7 cellular contexts compared by ENCODE assay signal in the genomic region with DNA sequence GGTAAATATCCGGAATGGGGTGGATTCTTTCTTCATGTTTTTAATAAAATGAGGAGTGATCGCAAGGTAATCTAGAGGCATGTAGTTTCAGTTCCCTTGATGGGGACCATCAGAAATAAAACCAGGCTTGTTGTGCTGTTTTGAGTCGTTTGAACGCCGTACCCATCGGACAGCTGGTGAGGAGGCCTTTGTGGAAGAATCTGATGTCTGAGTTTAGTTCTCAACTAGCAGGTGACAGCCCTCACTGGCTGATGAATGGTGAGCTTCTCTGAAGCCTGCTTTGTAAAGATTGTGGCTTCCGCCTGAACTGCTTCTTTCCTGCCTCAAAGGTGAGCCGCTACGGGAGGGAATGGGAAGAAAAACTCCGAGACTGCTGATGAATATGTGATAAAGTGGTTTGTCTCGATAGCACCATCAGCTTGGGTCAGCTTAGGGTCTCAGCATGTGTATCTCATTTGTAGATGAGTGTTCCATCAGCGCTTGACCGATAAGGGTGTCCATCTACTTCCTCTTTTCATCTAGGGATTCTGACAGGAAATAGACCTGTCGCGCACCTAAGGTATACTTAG. TPM values are rescaled to one million over a fixed set of nuclear protein-coding genes. Genes with fewer than 3 reads are reported as not detected.
DNase-seq lines count a peak whose midpoint lies in the region; ATAC-seq, FAIRE-seq and TF ChIP-seq lines count a peak whose summit lies in the region.

No MANE protein-coding gene starts in this region.

- FAIRE-seq in astrocyte (lab: Jason Lieb, UNC), result no peak
- FAIRE-seq in HepG2 (lab: Jason Lieb, UNC), result no peak

- H2AFZ ChIP-seq in PC-3 (ENCODE audit: low read length) (no peak overlapping the region), astrocyte (ENCODE audit: low read depth, low read length) (peak overlapping the region; percentile 33), HepG2 (ENCODE audit: low read length) (no peak overlapping the region)

- H3K27me3 ChIP-seq in PC-3 (ENCODE audit: low read length) (no peaks in the 10 kb centered on the region), astrocyte (ENCODE audit: insufficient read depth, low read length) (no peaks in the 10 kb centered on the region), HepG2 (ENCODE audit: control insufficient read depth in 1 of 2, insufficient read depth in 2 of 2, low read length in 2 of 2) (no peaks in the 10 kb centered on the region; a peak in 1 of 5 replicates), stomach smooth muscle (ENCODE audit: control insufficient read depth in 1 of 2, insufficient read depth in 2 of 2, low read length in 2 of 2) (no peaks in the 10 kb centered on the region)

- H3K9me3 Mint-ChIP-seq in astrocyte (ENCODE audit: unreplicated experiment), result no peaks in the 10 kb centered on the region

- CTCF ChIA-PET in HEK293 (lab: Yijun Ruan, JAX) (interaction anchor here (0.6 to 0.7 kb wide), 3 partner anchors 26 to 156 kb away, joined by 3 read pairs; no protein-coding TSS in a partner anchor), PC-3 (lab: Charles Lee) (interaction anchor here (0.7 kb wide), 1 partner anchor 9 kb away, joined by 4 read pairs; no protein-coding TSS in a partner anchor), HepG2 (lab: Yijun Ruan, JAX; ENCODE audit: low intra/inter-chr PET ratio, low total read pairs) (no interaction called here)

- no peaks in the 10 kb centered on the region for H3F3A ChIP-seq in PC-3 (ENCODE audit: low read length, unreplicated experiment)

- TF ChIP-seq POLR2A in HepG2 (IDR thresholded peaks at IDR 0.05; ENCODE audit: insufficient read depth in 1 of 2, low read depth in 2 of 2, low read length in 2 of 2), result peak in 1 of 2 experiments; percentile 31; a peak in 1 of 4 replicates

- H3K4me2 ChIP-seq in PC-3 (ENCODE audit: low read length) (peak overlapping the region; percentile 96), astrocyte (ENCODE audit: low read length) (peak overlapping the region; percentile 93), HepG2 (ENCODE audit: low read depth, low read length) (peak overlapping the region; percentile 92)

- H3K9me3 ChIP-seq in HEK293 (ENCODE audit: control insufficient read depth, insufficient read depth, low read depth, low read length) (no peaks in the 10 kb centered on the region), PC-3 (ENCODE audit: low read length) (no peaks in the 10 kb centered on the region), astrocyte (ENCODE audit: insufficient read depth, low read depth, low read length) (no peaks in the 10 kb centered on the region), HepG2 (ENCODE audit: low read length) (no peaks in the 10 kb centered on the region), stomach smooth muscle (ENCODE audit: control insufficient read depth in 2 of 2, low read length in 2 of 2) (no peaks in the 10 kb centered on the region)

- H3K4me1 Mint-ChIP-seq in astrocyte (ENCODE audit: low read depth, unreplicated experiment), result peaks cover 5% of the 10 kb centered on the region

- peaks cover 61% of the 10 kb centered on the region for H3K79me2 ChIP-seq in PC-3 (ENCODE audit: low read length)
- peaks cover 64% of the 10 kb centered on the region for H3K79me2 ChIP-seq in astrocyte (ENCODE audit: insufficient read depth, low read length)
- peaks cover 51% of the 10 kb centered on the region for H3K79me2 ChIP-seq in HepG2 (ENCODE audit: insufficient read depth, low read length)

- TSS peak; percentile 66 for BruUV-seq in PC-3 (replicated peaks; lab: Mats Ljungman, UMichigan)
- BruUV-seq in HepG2 (replicated peaks; lab: Mats Ljungman, UMichigan), result TSS peak; percentile 64

- peak; percentile 18 for DNase-seq in PC-3
- no peak for DNase-seq in astrocyte (ENCODE audit: low read depth)
- DNase-seq in HepG2 (ENCODE audit: low spot score), result peak; percentile 30
- DNase-seq in NCI-H1105 (lab: John Stamatoyannopoulos, UW), result no peak

- ATAC-seq in PC-3 (peak; percentile 18), HepG2 (peak; percentile 43)

- peak overlapping the region; percentile 94 for H3K4me3 ChIP-seq in GM08714 (ENCODE audit: low read length)
- peak overlapping the region; percentile 83 for H3K4me3 ChIP-seq in HEK293 (ENCODE audit: low read depth, low read length)
- peak overlapping the region; percentile 90 for H3K4me3 ChIP-seq in PC-3 (ENCODE audit: low read length)
- peak overlapping the region; percentile 81 for H3K4me3 ChIP-seq in astrocyte (ENCODE audit: insufficient read depth, low read depth, low read length)
- H3K4me3 ChIP-seq in HepG2 (replicated peaks in 1 of 3; ENCODE audit: insufficient read depth in 1 of 3, low read depth in 2 of 3, low read length in 3 of 3), result peak overlapping the region; percentile 74 to 98 (median 88)
- H3K4me3 ChIP-seq in stomach smooth muscle (ENCODE audit: low read length in 2 of 2), result peak overlapping the region; percentile 100

- peaks cover 2% of the 10 kb centered on the region; the same call in 1 of the 2 replicates for H3K4me1 ChIP-seq in HEK293 (ENCODE audit: control insufficient read depth, insufficient read depth, low read length)
- peaks cover 8% of the 10 kb centered on the region; the same call in 1 of the 2 replicates for H3K4me1 ChIP-seq in PC-3 (ENCODE audit: insufficient read depth, low read length)
- peaks cover 6% of the 10 kb centered on the region for H3K4me1 ChIP-seq in astrocyte (ENCODE audit: insufficient read depth, low read length)
- peaks cover 50% of the 10 kb centered on the region for H3K4me1 ChIP-seq in HepG2 (ENCODE audit: insufficient read depth, low read length)
- H3K4me1 ChIP-seq in stomach smooth muscle (ENCODE audit: control insufficient read depth, insufficient read depth, low read length), result peaks cover 31% of the 10 kb centered on the region

- no peaks in the 10 kb centered on the region for H3K27me3 Mint-ChIP-seq in astrocyte (ENCODE audit: low read depth, unreplicated experiment)

- intact Hi-C loops in PC-3 (cut with micrococcal nuclease) (loop anchor here (2.0 kb wide), 2 partner anchors 19 to 75 kb away; a partner anchor contains a TSS), HepG2 (cut with micrococcal nuclease; ENCODE audit: unreplicated experiment) (no loop called here)

- 4% methylated on average over 14 of the region's 15 CpGs for WGBS in HepG2 (ENCODE audit: low lambda C conversion rate)

- peak overlapping the region; percentile 84 for H3K27ac ChIP-seq in HEK293 (ENCODE audit: extremely low read depth, low read depth, low read length)
- 0 out of 2 replicates have a peak overlapping the region, but pooled peaks have one; percentile 38 for H3K27ac ChIP-seq in PC-3 (ENCODE audit: low read length)
- H3K27ac ChIP-seq in astrocyte (ENCODE audit: low read depth, low read length), result peak overlapping the region; percentile 72
- peak overlapping the region; percentile 52 for H3K27ac ChIP-seq in HepG2 (ENCODE audit: extremely low read length, insufficient read depth, low read length)
- H3K27ac ChIP-seq in stomach smooth muscle (ENCODE audit: low read length), result peak overlapping the region; percentile 60

- peak overlapping the region; percentile 98 for H3K4me3 Mint-ChIP-seq in astrocyte (ENCODE audit: unreplicated experiment)

- peak overlapping the region; percentile 96 for H3K9ac ChIP-seq in PC-3 (ENCODE audit: low read length)
- H3K9ac ChIP-seq in astrocyte (ENCODE audit: low read length), result peak overlapping the region; percentile 92
- H3K9ac ChIP-seq in HepG2 (ENCODE audit: insufficient read depth, low read depth, low read length), result peak overlapping the region; percentile 98
- peak overlapping the region; percentile 89 to 92 for H3K9ac ChIP-seq in stomach smooth muscle (ENCODE audit: low read length in 2 of 2)

- in situ Hi-C loops in HepG2 (cut with HindIII; ENCODE audit: extremely low pct_ligation_motif_present, low pct_unique_long_range_greater_than_20kb), result no loop called here

- H3K36me3 ChIP-seq in HEK293 (ENCODE audit: control insufficient read depth in 2 of 2, insufficient read depth in 1 of 2, low read length in 2 of 2) (peaks cover 0 to 5% of the 10 kb centered on the region in 2 experiments; a peak in 1 of 3 replicates), PC-3 (ENCODE audit: low read depth, low read length) (no peaks in the 10 kb centered on the region), astrocyte (ENCODE audit: insufficient read depth, low read length) (peaks cover 5% of the 10 kb centered on the region), HepG2 (replicated peaks in 1 of 2; ENCODE audit: control insufficient read depth in 1 of 2, insufficient read depth in 2 of 2, low read length in 2 of 2) (no peaks in the 10 kb centered on the region; a peak in 2 of 5 replicates), stomach smooth muscle (ENCODE audit: control insufficient read depth in 2 of 2, insufficient read depth in 2 of 2, low read length in 2 of 2) (no peaks in the 10 kb centered on the region)

- no peaks in the 10 kb centered on the region for H3K9me2 ChIP-seq in PC-3 (replicated peaks; ENCODE audit: low read length)

- 0 out of 2 replicates have a peak, but pooled peaks cover 8% of the 10 kb centered on the region for H4K20me1 ChIP-seq in PC-3 (ENCODE audit: low read length)
- peaks cover 42% of the 10 kb centered on the region for H4K20me1 ChIP-seq in astrocyte (ENCODE audit: insufficient read depth, low read length)
- no peaks in the 10 kb centered on the region for H4K20me1 ChIP-seq in HepG2 (ENCODE audit: insufficient read depth, low read length)

- TF ChIP-seq EP300 in HepG2 (IDR thresholded peaks at IDR 0.05; ENCODE audit: low read depth in 2 of 2, low read length in 2 of 2) (no peak), HepG2 (CRISPR knock-in tag; IDR thresholded peaks at IDR 0.05; ENCODE audit: borderline replicate concordance) (no peak)

- POLR2A ChIA-PET in HEK293 (lab: Yijun Ruan, JAX) (interaction anchor here (0.7 to 2.4 kb wide), 4 partner anchors 8 to 407 kb away, joined by 3 to 10 read pairs (median 6); a partner anchor contains a TSS), PC-3 (lab: Charles Lee; ENCODE audit: unreplicated experiment) (no interaction called here), HepG2 (lab: Yijun Ruan, JAX) (interaction anchor here (1.0 kb wide), 1 partner anchor 77 kb away, joined by 4 read pairs; no protein-coding TSS in a partner anchor)

- no peak for TF ChIP-seq RAD21 in HepG2 (CRISPR knock-in tag; IDR thresholded peaks at IDR 0.05)

- H3K27ac Mint-ChIP-seq in astrocyte (ENCODE audit: unreplicated experiment), result peak overlapping the region; percentile 79

- peaks cover 6% of the 10 kb centered on the region for H3K36me3 Mint-ChIP-seq in astrocyte (ENCODE audit: low read depth, unreplicated experiment)

- no peak for TF ChIP-seq CTCF in HEK293 (tag by site-specific recombination; IDR thresholded peaks at IDR 0.05)
- no peak for TF ChIP-seq CTCF in PC-3 (conservative IDR thresholded peaks at IDR 0.05; ENCODE audit: low read depth, low read length)
- TF ChIP-seq CTCF in astrocyte (IDR thresholded peaks at IDR 0.05; ENCODE audit: insufficient read depth, low read depth, low read length), result no peak
- TF ChIP-seq CTCF in HepG2 (CRISPR knock-in tag; IDR thresholded peaks at IDR 0.05), result no peak

RNA-seq across cellular contexts. Expression of a gene that starts 1.0 kb away (rescaled TPM):
- 61.1 and 66.1 TPM in 2 replicates for total RNA-seq in PC-3 (2014; rRNA removed)
- total RNA-seq in astrocyte, result 96.1 and 98.0 TPM in 2 replicates
- total RNA-seq in HepG2 (2016; rRNA removed; fragmentation: Illumina TruSeq; extraction: Trizol), result 34.7 and 54.3 TPM in 2 replicates
- 30.6 and 37.1 TPM in 2 replicates for total RNA-seq in HepG2 (2016; cell fraction: cytosol; rRNA removed; fragmentation: Illumina TruSeq; extraction: Trizol; ENCODE audit: low read depth)
- total RNA-seq in HepG2 (2016; cell fraction: insoluble cytoplasmic fraction; rRNA removed; fragmentation: Illumina TruSeq; extraction: Trizol), result 29.9 and 47.7 TPM in 2 replicates
- total RNA-seq in HepG2 (2016; cell fraction: membrane; rRNA removed; fragmentation: Illumina TruSeq; extraction: Trizol), result 57.4 and 75.9 TPM in 2 replicates
- 37.8 and 43.1 TPM in 2 replicates for total RNA-seq in HepG2 (2016; cell fraction: nucleus; rRNA removed; fragmentation: Illumina TruSeq; extraction: Trizol)
- polyA plus RNA-seq in HepG2 (2011; rRNA removed), result 108 and 109 TPM in 2 replicates
- 93.8 and 126 TPM in 2 replicates for polyA plus RNA-seq in HepG2 (2011; cell fraction: cytosol; rRNA removed)
- polyA plus RNA-seq in HepG2 (2011; cell fraction: nucleus; rRNA removed), result 77.0 and 77.8 TPM in 2 replicates
- 33.0 and 33.6 TPM in 2 replicates for polyA plus RNA-seq in HepG2 (2012)
- 39.8 and 58.7 TPM in 2 replicates for polyA plus RNA-seq in HepG2 (2016; cell fraction: cytosol; fragmentation: Illumina TruSeq; extraction: Trizol; ENCODE audit: low read depth)
- polyA plus RNA-seq in HepG2 (2016; cell fraction: insoluble cytoplasmic fraction; fragmentation: Illumina TruSeq; extraction: Trizol; ENCODE audit: low read depth), result 42.2 and 44.2 TPM in 2 replicates
- polyA plus RNA-seq in HepG2 (2016; cell fraction: membrane; fragmentation: Illumina TruSeq; extraction: Trizol; ENCODE audit: low read depth), result 71.5 and 81.1 TPM in 2 replicates
- 66.2 and 69.8 TPM in 2 replicates for polyA plus RNA-seq in HepG2 (2016; cell fraction: nucleus; fragmentation: Illumina TruSeq; extraction: Trizol; ENCODE audit: insufficient read depth, low read depth)
- 344 and 346 TPM in 2 replicates for polyA minus RNA-seq in HepG2 (2011; rRNA and poly(A)+ RNA removed; ENCODE audit: low replicate concordance)
- polyA minus RNA-seq in HepG2 (2011; cell fraction: cytosol; rRNA and poly(A)+ RNA removed), result 58.0 and 58.5 TPM in 2 replicates
- 42.7 and 51.5 TPM in 2 replicates for polyA minus RNA-seq in HepG2 (2011; cell fraction: nucleus; rRNA and poly(A)+ RNA removed)

Comparison
In these comparisons a context has a peak if more than half of its experiments do, and no peak if none do; other contexts are left out.
1. DNase-seq: peak in PC-3 (single experiment) and HepG2 (single experiment); none in astrocyte (single experiment) and NCI-H1105 (single experiment).
2. Peak in every context shown above with its lines, with median percentiles within 50 percentile points of each other: H3K4me3 ChIP-seq, H3K27ac ChIP-seq, H3K4me2 ChIP-seq and H3K9ac ChIP-seq.